ENCODE assay signal across 19 cellular contexts in the genomic region with DNA sequence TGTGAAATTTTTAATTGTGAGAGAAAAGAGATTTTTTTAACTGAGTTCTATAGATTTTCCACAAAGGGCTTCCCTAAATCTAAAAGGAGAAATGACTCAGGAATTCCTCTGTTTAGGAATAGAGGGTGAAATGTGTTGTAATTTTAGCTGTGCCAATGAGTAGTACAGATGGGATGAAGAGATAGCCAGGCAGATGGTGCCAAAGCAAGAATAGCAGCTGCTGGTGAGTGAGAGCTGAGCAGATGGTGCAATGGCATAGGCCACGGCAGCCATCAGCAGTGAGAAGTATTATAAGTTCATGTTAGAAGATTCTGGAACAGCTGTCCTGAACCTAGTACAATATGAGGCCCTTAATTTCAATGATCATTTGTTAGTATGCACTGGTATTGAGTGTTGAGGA. TPM values are rescaled to one million over a fixed set of nuclear protein-coding genes. Genes with fewer than 3 reads are reported as not detected.
DNase-seq lines count a peak whose midpoint lies in the region; ATAC-seq lines count a peak whose summit lies in the region.
"Had no signal": no experiment of that assay in that cellular context is flagged by ENCODE, and none has a peak within 500 bp of the region (broad histone marks: within the 10 kb centered on the region; RNA-seq: fewer than 3 reads in every experiment).

No MANE protein-coding gene starts in this region.

- no peak for ATAC-seq in GM21447 (IDR thresholded peaks at IDR 0.05; ENCODE audit: unreplicated experiment)

- H3K27me3 ChIP-seq in SJCRH30: no peaks in the 10 kb centered on the region
- H3K27me3 ChIP-seq: brain microvascular endothelial cell, right atrium auricular region had no signal

- peaks cover 45% of the 10 kb centered on the region for H3K4me1 ChIP-seq in SJCRH30
- H3K4me1 ChIP-seq: right atrium auricular region had no signal

- H3K9me3 ChIP-seq in SJCRH30 (replicated peaks): no peaks in the 10 kb centered on the region
- H3K9me3 ChIP-seq: Caco-2, right atrium auricular region had no signal

- H3K27ac ChIP-seq in SJCRH30: peak overlapping the region; percentile 65
- H3K27ac ChIP-seq: brain microvascular endothelial cell, right atrium auricular region had no signal

- DNase-seq in DMS 273 treated with DMSO at 0.1 percent for 48 hours (lab: John Stamatoyannopoulos, UW): peak; percentile 96
- DNase-seq in NCI-H1694 treated with DMSO at 0.1 percent for 48 hours (lab: John Stamatoyannopoulos, UW): peak; percentile 86
- DNase-seq in SJCRH30: peak; percentile 78
- peak; percentile 8 for DNase-seq in pons (ENCODE audit: low spot score)
- DNase-seq in MV-4-11 (lab: John Stamatoyannopoulos, UW): no peak
- DNase-seq in iPS-NIHi11 (ENCODE audit: low spot score): no peak
- DNase-seq: activated CD4-positive, alpha-beta T cell treated with anti-CD3 and anti-CD28 coated beads, Interleukin-2, amount 10 ng/mL, durations not matched to agents 7 days and 5 days; activated naive CD4-positive, alpha-beta T cell treated with anti-CD3 and anti-CD28 coated beads, Interleukin-2, amount 50 U/mL, for 16 hours; brain microvascular endothelial cell; Caco-2; dermis blood vessel endothelial cell; HCEC 1CT; NCI-H2029; stimulated activated CD4-positive, alpha-beta T cell treated with anti-CD3 and anti-CD28 coated beads, Interleukin-1b, Interleukin-23, amount 100 ng/mL, for 48 hours; T1000 had no signal

- no peak overlapping the region for H3K4me3 ChIP-seq in SJCRH30
- H3K4me3 ChIP-seq: right atrium auricular region had no signal

- no peaks in the 10 kb centered on the region for H3K36me3 ChIP-seq in SJCRH30
- H3K36me3 ChIP-seq: brain microvascular endothelial cell, right atrium auricular region had no signal

RNA-seq across cellular contexts. Expression of gene CRISP1, which starts 40.2 kb away (rescaled TPM):
- not detected in 2 replicates for total RNA-seq in SJCRH30 (2014; rRNA removed; shearing (Covaris generic))
- total RNA-seq: activated CD4-positive, alpha-beta T cell treated with anti-CD3 and anti-CD28 coated beads, Interleukin-2, amount 10 ng/mL, durations not matched to agents 7 days and 5 days; Caco-2; dermis blood vessel endothelial cell; epithelial cell of proximal tubule; right atrium auricular region; SK-MEL-5 had no signal

RNA-seq across cellular contexts. Expression of gene DEFB114, which starts 57.5 kb away (rescaled TPM):
- total RNA-seq in SJCRH30 (2014; rRNA removed; shearing (Covaris generic)): not detected in 2 replicates
- total RNA-seq: activated CD4-positive, alpha-beta T cell treated with anti-CD3 and anti-CD28 coated beads, Interleukin-2, amount 10 ng/mL, durations not matched to agents 7 days and 5 days; Caco-2; dermis blood vessel endothelial cell; epithelial cell of proximal tubule; right atrium auricular region; SK-MEL-5 had no signal

Comparison
In these comparisons a context has a peak if more than half of its experiments do, and no peak if none do; other contexts are left out.
1. DNase-seq: peak in DMS 273 treated with DMSO at 0.1 percent for 48 hours (single experiment), NCI-H1694 treated with DMSO at 0.1 percent for 48 hours (single experiment), SJCRH30 (2 of 2) and pons (single experiment); none in MV-4-11 (single experiment) and iPS-NIHi11 (single experiment).